ENCODE assay signal across 1 cellular context in the genomic region with DNA sequence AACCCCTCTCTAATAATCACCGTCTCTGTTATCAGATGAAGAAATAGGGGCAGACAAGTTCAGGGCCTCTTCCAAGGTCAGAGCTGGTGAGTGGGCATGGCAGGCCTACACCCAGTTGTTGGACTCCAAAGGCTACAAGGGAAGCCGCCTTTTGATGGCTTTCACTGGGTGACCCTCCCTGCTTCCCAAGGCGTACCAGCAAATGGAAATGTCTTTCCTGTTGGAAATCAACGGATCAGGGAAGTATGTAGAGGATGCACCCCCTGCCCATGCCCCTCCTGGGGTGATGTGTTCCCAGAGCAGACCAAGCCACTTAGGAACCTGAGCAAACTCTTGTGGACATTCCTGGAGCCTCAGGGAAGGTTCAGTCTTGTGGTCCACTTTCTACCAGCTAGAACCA.
TF ChIP-seq lines count a peak whose summit lies in the region.

No MANE protein-coding gene starts in this region.

TF ChIP-seq in HepG2, 621 proteins besides CTCF, POLR2A, EP300 and RAD21:
- TF ChIP-seq SP5 (CRISPR knock-in tag; IDR thresholded peaks at IDR 0.05; ENCODE audit: borderline replicate concordance, low read depth) (no peak), HOXD1 (CRISPR knock-in tag; IDR thresholded peaks at IDR 0.05) (no peak), NCOA5 (CRISPR knock-in tag; IDR thresholded peaks at IDR 0.05) (no peak)
